8 cellular contexts compared by ENCODE assay signal in the genomic region with DNA sequence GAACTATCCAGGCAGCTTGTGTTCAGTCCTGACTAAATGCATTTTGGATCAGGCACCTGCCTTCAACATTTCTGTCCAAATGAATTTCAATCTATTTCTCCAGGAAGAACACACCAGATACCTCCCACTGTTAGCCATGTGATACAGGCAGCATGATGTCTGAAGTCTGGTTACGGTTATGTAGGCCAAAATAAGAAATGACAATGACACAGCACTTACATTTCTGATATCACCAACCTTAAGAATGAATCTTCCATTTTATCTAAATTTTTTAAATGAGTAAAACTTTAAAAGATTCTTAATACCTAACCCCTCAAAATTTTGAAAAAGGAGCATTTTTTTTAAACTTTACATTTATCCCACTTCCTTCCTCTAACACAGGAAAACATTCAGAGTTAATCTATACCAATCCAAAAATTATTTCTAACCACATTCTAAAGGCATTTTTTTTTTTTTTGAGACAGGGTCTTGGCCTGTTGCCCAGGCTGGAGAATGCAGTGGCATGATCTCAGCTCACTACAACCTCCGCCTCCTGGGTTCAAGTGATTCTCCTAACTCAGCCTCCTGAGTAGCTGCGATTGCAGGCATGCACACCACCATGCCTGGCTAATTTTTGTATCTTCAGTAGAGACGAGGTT. TPM values are rescaled to one million over a fixed set of nuclear protein-coding genes. Genes with fewer than 3 reads are reported as not detected.
DNase-seq lines count a peak whose midpoint lies in the region; ATAC-seq and TF ChIP-seq lines count a peak whose summit lies in the region.

A gene with protein sequence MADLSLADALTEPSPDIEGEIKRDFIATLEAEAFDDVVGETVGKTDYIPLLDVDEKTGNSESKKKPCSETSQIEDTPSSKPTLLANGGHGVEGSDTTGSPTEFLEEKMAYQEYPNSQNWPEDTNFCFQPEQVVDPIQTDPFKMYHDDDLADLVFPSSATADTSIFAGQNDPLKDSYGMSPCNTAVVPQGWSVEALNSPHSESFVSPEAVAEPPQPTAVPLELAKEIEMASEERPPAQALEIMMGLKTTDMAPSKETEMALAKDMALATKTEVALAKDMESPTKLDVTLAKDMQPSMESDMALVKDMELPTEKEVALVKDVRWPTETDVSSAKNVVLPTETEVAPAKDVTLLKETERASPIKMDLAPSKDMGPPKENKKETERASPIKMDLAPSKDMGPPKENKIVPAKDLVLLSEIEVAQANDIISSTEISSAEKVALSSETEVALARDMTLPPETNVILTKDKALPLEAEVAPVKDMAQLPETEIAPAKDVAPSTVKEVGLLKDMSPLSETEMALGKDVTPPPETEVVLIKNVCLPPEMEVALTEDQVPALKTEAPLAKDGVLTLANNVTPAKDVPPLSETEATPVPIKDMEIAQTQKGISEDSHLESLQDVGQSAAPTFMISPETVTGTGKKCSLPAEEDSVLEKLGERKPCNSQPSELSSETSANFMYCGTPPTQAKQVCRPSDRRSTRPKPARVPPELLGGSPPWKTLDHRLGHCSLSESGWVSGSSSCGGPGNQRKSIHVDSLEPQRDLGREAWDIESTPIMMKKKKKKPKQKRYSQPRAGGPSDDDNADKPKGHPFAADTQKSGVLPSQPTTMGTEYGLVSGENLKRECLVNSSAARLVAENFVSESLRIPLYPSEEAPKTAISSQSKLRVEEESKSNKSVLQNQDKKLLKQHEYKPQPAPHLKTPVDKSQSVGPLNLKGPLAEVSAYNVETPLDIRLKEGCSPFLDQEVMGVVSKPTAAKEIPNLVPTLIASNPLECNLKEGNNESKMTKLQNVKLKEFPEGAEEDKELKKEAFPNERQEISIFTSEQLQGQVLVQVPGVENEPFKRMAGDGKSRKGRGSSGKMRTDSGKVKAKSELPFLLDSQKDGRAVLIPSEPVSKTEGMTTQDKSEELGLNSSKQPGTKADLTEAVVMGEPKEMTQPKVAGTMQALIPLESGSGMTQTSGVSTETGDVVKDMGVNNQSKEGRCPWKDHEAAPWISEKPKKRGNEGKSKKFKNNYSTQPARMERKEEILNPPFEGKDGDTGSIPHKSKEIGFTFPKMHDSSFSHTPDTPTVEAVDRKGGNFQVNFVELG (N-terminal part only) (minus strand): TSS at position 81 of the 638 bp plus-strand sequence. CDS start 17,556 bp downstream, outside the sequence.

- peaks cover 44% of the 10 kb centered on the region for H3K4me1 Mint-ChIP-seq in activated T-cell treated with anti-CD3 and anti-CD28 coated beads, Interleukin-2, amount 50 U/mL, for 4 hours (ENCODE audit: low read depth)

- H3K4me3 Mint-ChIP-seq in activated T-cell treated with anti-CD3 and anti-CD28 coated beads, Interleukin-2, amount 50 U/mL, for 4 hours, result no peak within 1 kb of the TSS

- H3K27me3 ChIP-seq in brain microvascular endothelial cell (replicated peaks) (no peaks in the 10 kb centered on the region), thymus (ENCODE audit: control insufficient read depth, insufficient read depth) (no peaks in the 10 kb centered on the region)

- no peak for ATAC-seq in activated T-cell treated with anti-CD3 and anti-CD28 coated beads, Interleukin-2, amount 50 U/mL, for 4 hours
- peak; percentile 8 for ATAC-seq in left lobe of liver
- ATAC-seq in GM18861 (IDR thresholded peaks at IDR 0.05; ENCODE audit: unreplicated experiment), result no peak
- ATAC-seq in GM21717 (IDR thresholded peaks at IDR 0.05; ENCODE audit: unreplicated experiment), result no peak

- no peak for DNase-seq in activated T-cell treated with anti-CD3 and anti-CD28 coated beads, Interleukin-2, amount 50 U/mL, for 4 hours
- no peak for DNase-seq in activated T-cell treated with anti-CD3 and anti-CD28 coated beads, Interleukin-2, amount 50 U/mL, for 1 hour
- DNase-seq in brain microvascular endothelial cell (peak; percentile 55), left lobe of liver (ENCODE audit: low spot score) (no peak), AG20443 (ENCODE audit: low spot score) (no peak)

- in situ Hi-C loops in brain microvascular endothelial cell (cut with HindIII; ENCODE audit: low pct_ligation_motif_present, low sequenced_read_pairs), result no loop called here

- H3K27ac ChIP-seq in brain microvascular endothelial cell, result peak within 1 kb of the TSS; percentile 25
- H3K27ac ChIP-seq in thymus (ENCODE audit: low read depth), result no peak within 1 kb of the TSS

- no peaks in the 10 kb centered on the region for H3K9me3 ChIP-seq in thymus (ENCODE audit: control insufficient read depth)

- no peak for TF ChIP-seq CTCF in brain microvascular endothelial cell (IDR thresholded peaks at IDR 0.05; ENCODE audit: low read depth, low read length, missing control alignments)

- no peak within 1 kb of the TSS for H3K4me3 ChIP-seq in brain microvascular endothelial cell (ENCODE audit: low read depth, low read length)
- H3K4me3 ChIP-seq in thymus (ENCODE audit: low read length), result no peak within 1 kb of the TSS

- H3K4me1 ChIP-seq in thymus (ENCODE audit: control insufficient read depth, insufficient read depth, low read length), result peaks cover 37% of the 10 kb centered on the region

- no peaks in the 10 kb centered on the region for H3K27me3 Mint-ChIP-seq in activated T-cell treated with anti-CD3 and anti-CD28 coated beads, Interleukin-2, amount 50 U/mL, for 4 hours (ENCODE audit: low read depth)

- H3K9me3 Mint-ChIP-seq in activated T-cell treated with anti-CD3 and anti-CD28 coated beads, Interleukin-2, amount 50 U/mL, for 4 hours, result no peaks in the 10 kb centered on the region

- 68% methylated on average over 4 of the region's 4 CpGs for WGBS in thymus

- H3K36me3 ChIP-seq in brain microvascular endothelial cell (replicated peaks) (no peaks in the 10 kb centered on the region), thymus (ENCODE audit: control insufficient read depth, insufficient read depth) (no peaks in the 10 kb centered on the region)

- peaks cover 3% of the 10 kb centered on the region for H3K36me3 Mint-ChIP-seq in activated T-cell treated with anti-CD3 and anti-CD28 coated beads, Interleukin-2, amount 50 U/mL, for 4 hours (ENCODE audit: insufficient read depth)

RNA-seq across cellular contexts. Expression of the gene that starts here (rescaled TPM):
- 100 to 1,000 TPM in 1 of 3 donors, 10 to 100 TPM in 2; 78.6 to 100 (median 90.3) TPM for total RNA-seq in activated T-cell treated with anti-CD3 and anti-CD28 coated beads, Interleukin-2, amount 50 U/mL, for 4 hours
- 66.1 TPM for total RNA-seq in left lobe of liver
- 49.8 TPM for polyA plus RNA-seq in thymus
